ENCODE assay signal across 1 cellular context in genomic region chr9:97632992-97633858, GRCh38.
TF ChIP-seq lines count a peak whose summit lies in the region.

NCBP1 (plus strand) TSS chr9:97633821; CDS start chr9:97633882, 61 bp downstream.
TSTD2 (minus strand) TSS chr9:97633368; CDS start chr9:97627562, 5,806 bp downstream.

TF ChIP-seq in HepG2, 621 proteins besides CTCF, POLR2A, EP300 and RAD21 (continued from another document and continues in another):
- TF ChIP-seq ZBTB40 (IDR thresholded peaks at IDR 0.05) (peak; percentile 24; the same call in 1 of the 2 replicates), ZBTB40 (CRISPR knock-in tag; IDR thresholded peaks at IDR 0.05) (no peak; the same call in 1 of the 2 replicates), ZNF275 (CRISPR knock-in tag; IDR thresholded peaks at IDR 0.05; ENCODE audit: borderline replicate concordance) (peak; percentile 29; the same call in 1 of the 2 replicates), FOXK2 (IDR thresholded peaks at IDR 0.05) (no peak), ZNF510 (CRISPR knock-in tag; IDR thresholded peaks at IDR 0.05; ENCODE audit: low read depth) (no peak), ZBTB7B (CRISPR knock-in tag; IDR thresholded peaks at IDR 0.05) (peak; percentile 85), ATF3 (CRISPR knock-in tag; IDR thresholded peaks at IDR 0.05) (0 out of 2 replicates have a peak, but pooled peaks have one; percentile 55), ZFP36L2 (CRISPR knock-in tag; IDR thresholded peaks at IDR 0.05) (no peak), ZSCAN20 (CRISPR knock-in tag; IDR thresholded peaks at IDR 0.05; ENCODE audit: borderline replicate concordance) (peak; percentile 32; the same call in 1 of the 2 replicates), ZNF230 (CRISPR knock-in tag; IDR thresholded peaks at IDR 0.05) (0 out of 2 replicates have a peak, but pooled peaks have one; percentile 34), FOXO4 (CRISPR knock-in tag; conservative IDR thresholded peaks at IDR 0.05) (no peak), ZNF274 (CRISPR knock-in tag; IDR thresholded peaks at IDR 0.05) (peak; percentile 5; the same call in 1 of the 2 replicates), TAF1 (CRISPR knock-in tag; IDR thresholded peaks at IDR 0.05) (peak; percentile 98), TAF15 (IDR thresholded peaks at IDR 0.05; ENCODE audit: low read depth, low read length, poor library complexity, severe bottlenecking) (no peak), ZHX1 (CRISPR knock-in tag; IDR thresholded peaks at IDR 0.05; ENCODE audit: low read depth) (peak; percentile 67), ZEB1 (IDR thresholded peaks at IDR 0.05; ENCODE audit: insufficient replicate concordance, low read depth) (peak; percentile 70), ZNF709 (CRISPR knock-in tag; IDR thresholded peaks at IDR 0.05) (peak; percentile 79), POGK (CRISPR knock-in tag; conservative IDR thresholded peaks at IDR 0.05) (peak; percentile 87; the same call in 1 of the 2 replicates), BCLAF1 (IDR thresholded peaks at IDR 0.05) (no peak), ZNF567 (CRISPR knock-in tag; IDR thresholded peaks at IDR 0.05; ENCODE audit: borderline replicate concordance) (no peak), MEIS1 (CRISPR knock-in tag; IDR thresholded peaks at IDR 0.05; ENCODE audit: borderline replicate concordance) (peak; percentile 66; the same call in 1 of the 2 replicates), ZNF362 (CRISPR knock-in tag; IDR thresholded peaks at IDR 0.05; ENCODE audit: borderline replicate concordance) (no peak), HCFC1 (IDR thresholded peaks at IDR 0.05; ENCODE audit: low read depth, low read length) (peak; percentile 53), ZNF574 (CRISPR knock-in tag; IDR thresholded peaks at IDR 0.05) (peak; percentile 99), MXD4 (CRISPR knock-in tag; IDR thresholded peaks at IDR 0.05) (peak; percentile 56), ZNF543 (CRISPR knock-in tag; IDR thresholded peaks at IDR 0.05) (peak; percentile 80)
